8 cellular contexts compared by ENCODE assay signal in the genomic region with DNA sequence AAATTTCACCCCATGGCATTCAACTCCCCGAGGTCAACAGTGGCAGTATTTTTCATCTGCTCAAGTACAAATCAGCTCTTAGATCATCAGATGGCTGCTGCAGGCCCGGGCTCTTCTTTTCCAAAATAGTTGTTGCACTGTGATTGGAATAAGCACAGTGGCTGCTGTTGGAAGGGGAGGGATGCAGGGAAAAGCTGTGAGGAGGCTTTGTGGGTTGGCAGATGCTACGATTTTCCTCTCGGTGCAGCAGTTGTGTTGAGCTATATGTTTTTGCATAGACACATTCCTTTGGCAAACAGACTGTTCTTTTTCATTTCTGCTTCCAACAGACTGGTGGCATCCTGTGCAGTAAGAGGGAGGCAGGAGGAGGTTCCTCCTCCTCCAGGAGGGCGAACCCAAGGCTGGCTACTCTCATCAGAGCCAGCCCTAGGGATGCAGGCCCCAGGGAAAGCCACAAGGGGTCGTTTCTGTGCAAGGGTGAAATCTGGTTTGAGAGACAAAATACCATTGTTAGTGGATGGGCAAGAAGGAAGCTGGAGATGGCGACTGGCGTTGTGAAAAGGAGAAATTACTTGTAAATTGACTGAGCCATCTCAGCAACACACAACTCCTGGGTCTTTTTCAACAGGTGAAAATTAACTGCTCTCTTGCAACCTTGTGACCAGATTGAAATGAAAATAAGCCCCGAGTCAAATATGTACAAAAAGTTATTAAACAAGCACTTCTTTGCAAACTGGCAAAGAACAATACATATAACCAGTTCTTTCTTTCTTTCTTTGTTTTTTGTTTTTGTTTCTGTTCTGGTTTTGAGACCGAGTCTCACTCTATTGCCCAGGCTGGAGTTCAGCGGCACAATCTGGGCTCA. TPM values are rescaled to one million over a fixed set of nuclear protein-coding genes. Genes with fewer than 3 reads are reported as not detected.
DNase-seq lines count a peak whose midpoint lies in the region; ATAC-seq, FAIRE-seq and TF ChIP-seq lines count a peak whose summit lies in the region.

No MANE protein-coding gene starts in this region.

- ATAC-seq in CD4-positive, CD25-positive, alpha-beta regulatory T cell (ENCODE audit: low read depth in 2 of 2): peak; percentile 78 to 81
- ATAC-seq in GM21619 (IDR thresholded peaks at IDR 0.05; ENCODE audit: unreplicated experiment): peak; percentile 82
- ATAC-seq in activated B cell treated with CpG ODN at 0.5 μM for 24 hours (ENCODE audit: low read depth): peak; percentile 88

- 32% methylated on average over 11 of the region's 11 CpGs for WGBS in mammary epithelial cell (ENCODE audit: low coverage, missing lambda C conversion rate)

- no peaks in the 10 kb centered on the region for H3K9me3 Mint-ChIP-seq in CD4-positive, CD25-positive, alpha-beta regulatory T cell
- H3K9me3 Mint-ChIP-seq in activated B cell treated with CpG ODN at 0.5 μM for 24 hours: no peaks in the 10 kb centered on the region

- peaks cover 4 to 10% (median 5%) of the 10 kb centered on the region in 4 donors for H3K4me1 Mint-ChIP-seq in CD4-positive, CD25-positive, alpha-beta regulatory T cell
- H3K4me1 Mint-ChIP-seq in activated B cell treated with CpG ODN at 0.5 μM for 24 hours: peaks cover 2% of the 10 kb centered on the region

- H3K9ac ChIP-seq in mammary epithelial cell (ENCODE audit: insufficient read depth, low read length): no peak overlapping the region
- no peak overlapping the region for H3K9ac ChIP-seq in kidney (ENCODE audit: low read length in 2 of 2)

- in situ Hi-C loops in mammary epithelial cell (cut with MboI; ENCODE audit: low sequenced_read_pairs in 2 of 2): no loop called here

- H3K36me3 Mint-ChIP-seq in CD4-positive, CD25-positive, alpha-beta regulatory T cell: no peaks in the 10 kb centered on the region
- H3K36me3 Mint-ChIP-seq in activated B cell treated with CpG ODN at 0.5 μM for 24 hours (ENCODE audit: low read depth): no peaks in the 10 kb centered on the region

- CTCF ChIA-PET in activated B cell treated with CpG ODN at 0.5 μM for 24 hours (lab: Charles Lee): interaction anchor here (0.6 to 10.7 kb wide), 17 partner anchors 10 to 394 kb away, joined by 3 to 131 read pairs (median 4); a partner anchor contains a TSS
- CTCF ChIA-PET in mammary epithelial cell (lab: Charles Lee; ENCODE audit: low non-redundant PET): interaction anchor here (0.6 kb wide), 1 partner anchor 27 kb away, joined by 4 read pairs; no protein-coding TSS in a partner anchor

- no peaks in the 10 kb centered on the region for H3K36me3 ChIP-seq in CD4-positive, CD25-positive, alpha-beta regulatory T cell (ENCODE audit: control insufficient read depth, insufficient read depth, low read length)
- H3K36me3 ChIP-seq in mammary epithelial cell (ENCODE audit: insufficient read depth, low read length) (no peaks in the 10 kb centered on the region), kidney (ENCODE audit: control insufficient read depth in 1 of 2, insufficient read depth in 2 of 2, low read length in 2 of 2) (no peaks in the 10 kb centered on the region)

- BruUV-seq in mammary epithelial cell (replicated peaks; lab: Mats Ljungman, UMichigan): no TSS peak

- DNase-seq in CD4-positive, CD25-positive, alpha-beta regulatory T cell: peak; percentile 45 to 73 (median 67)
- DNase-seq in NCI-H2081 treated with DMSO at 0.1 percent for 48 hours (lab: John Stamatoyannopoulos, UW) (peak; percentile 28), activated B cell treated with CpG ODN at 0.5 μM for 24 hours (peak; percentile 47), mammary epithelial cell (peak; percentile 65), kidney (no peak), NCI-H774 (lab: John Stamatoyannopoulos, UW) (no peak)
- DNase-seq in stimulated activated CD4-positive, alpha-beta T cell treated with anti-CD3 and anti-CD28 coated beads, Interleukin-1b, Interleukin-23, amount 100 ng/mL, for 48 hours: peak; percentile 64

- H3K4me3 Mint-ChIP-seq in CD4-positive, CD25-positive, alpha-beta regulatory T cell: no peak overlapping the region
- no peak overlapping the region for H3K4me3 Mint-ChIP-seq in activated B cell treated with CpG ODN at 0.5 μM for 24 hours

- H3K27ac Mint-ChIP-seq in CD4-positive, CD25-positive, alpha-beta regulatory T cell: no peak overlapping the region
- no peak overlapping the region for H3K27ac Mint-ChIP-seq in activated B cell treated with CpG ODN at 0.5 μM for 24 hours

- no peak overlapping the region for H3K4me2 ChIP-seq in mammary epithelial cell (ENCODE audit: insufficient read depth, low read depth, low read length)

- dilution Hi-C loops in mammary epithelial cell (cut with HindIII; ENCODE audit: low sequenced_read_pairs): no loop called here

- no peaks in the 10 kb centered on the region for H3K79me2 ChIP-seq in mammary epithelial cell (ENCODE audit: insufficient read depth, low read length)

- intact Hi-C loops in activated B cell treated with CpG ODN at 0.5 μM for 24 hours (cut with micrococcal nuclease) (loop anchor here (1.0 kb wide), 5 partner anchors 26 to 225 kb away; a partner anchor contains a TSS), mammary epithelial cell (cut with micrococcal nuclease) (loop anchor here (1.0 kb wide), 2 partner anchors 152 to 394 kb away; no protein-coding TSS in a partner anchor), kidney (cut with DNase I) (no loop called here)

- TF ChIP-seq CTCF in activated B cell treated with CpG ODN at 0.5 μM for 24 hours (IDR thresholded peaks at IDR 0.05) (no peak), mammary epithelial cell (conservative IDR thresholded peaks at IDR 0.05 in 1 of 2, IDR thresholded peaks at IDR 0.05 in 1 of 2; ENCODE audit: extremely low read depth in 1 of 2, insufficient read depth in 1 of 2, low read depth in 1 of 2, low read length in 2 of 2) (peak; percentile 84 to 95), kidney (IDR thresholded peaks at IDR 0.05; ENCODE audit: borderline replicate concordance, extremely low read depth, insufficient read depth) (peak; percentile 76)

- no peaks in the 10 kb centered on the region for H3K9me3 ChIP-seq in CD4-positive, CD25-positive, alpha-beta regulatory T cell (ENCODE audit: control insufficient read depth in 2 of 2, low read length in 2 of 2)
- H3K9me3 ChIP-seq in mammary epithelial cell (replicated peaks; ENCODE audit: insufficient read depth, low read length) (no peaks in the 10 kb centered on the region), kidney (ENCODE audit: control insufficient read depth in 1 of 2, low read length in 2 of 2) (no peaks in the 10 kb centered on the region)

- H4K20me1 ChIP-seq in mammary epithelial cell (ENCODE audit: insufficient read depth, low read length): no peaks in the 10 kb centered on the region

- H3K27ac ChIP-seq in CD4-positive, CD25-positive, alpha-beta regulatory T cell (ENCODE audit: insufficient read depth, low read length, poor library complexity, severe bottlenecking): no peak overlapping the region
- H3K27ac ChIP-seq in mammary epithelial cell (ENCODE audit: insufficient read depth, low read depth, low read length) (no peak overlapping the region), kidney (ENCODE audit: low read depth in 2 of 2, low read length in 2 of 2) (no peak overlapping the region)

- no peaks in the 10 kb centered on the region for H3K4me1 ChIP-seq in CD4-positive, CD25-positive, alpha-beta regulatory T cell (ENCODE audit: control insufficient read depth, insufficient read depth, low read length, poor library complexity, severe bottlenecking)
- peaks cover 24% of the 10 kb centered on the region for H3K4me1 ChIP-seq in mammary epithelial cell (ENCODE audit: insufficient read depth, low read length)
- no peaks in the 10 kb centered on the region for H3K4me1 ChIP-seq in kidney (ENCODE audit: control insufficient read depth in 1 of 2, insufficient read depth in 1 of 2, low read depth in 1 of 2, low read length in 2 of 2)

- no peak overlapping the region for H3K4me3 ChIP-seq in CD4-positive, CD25-positive, alpha-beta regulatory T cell (ENCODE audit: low read depth, low read length)
- H3K4me3 ChIP-seq in mammary epithelial cell (replicated peaks in 1 of 3; ENCODE audit: insufficient read depth in 1 of 3, low read depth in 2 of 3, low read length in 3 of 3): no peak overlapping the region
- no peak overlapping the region for H3K4me3 ChIP-seq in kidney (ENCODE audit: low read length in 2 of 2)

- H2AFZ ChIP-seq in mammary epithelial cell (ENCODE audit: low read depth, low read length): no peak overlapping the region

- H3K27me3 ChIP-seq in CD4-positive, CD25-positive, alpha-beta regulatory T cell (ENCODE audit: control insufficient read depth, insufficient read depth, low read length): peaks cover under 1% of the 10 kb centered on the region
- H3K27me3 ChIP-seq in mammary epithelial cell (ENCODE audit: insufficient read depth, low read length): no peaks in the 10 kb centered on the region

- FAIRE-seq in kidney (lab: Jason Lieb, UNC): no peak

- POLR2A ChIA-PET in activated B cell treated with CpG ODN at 0.5 μM for 24 hours (lab: Charles Lee): interaction anchor here (1.0 kb wide), 1 partner anchor 127 kb away, joined by 4 read pairs; no protein-coding TSS in a partner anchor

- peaks cover 19% of the 10 kb centered on the region for H3K27me3 Mint-ChIP-seq in CD4-positive, CD25-positive, alpha-beta regulatory T cell
- H3K27me3 Mint-ChIP-seq in activated B cell treated with CpG ODN at 0.5 μM for 24 hours: peaks cover 15% of the 10 kb centered on the region

RNA-seq across cellular contexts. Expression of a gene that starts 26.6 kb away (rescaled TPM):
- total RNA-seq in CD4-positive, CD25-positive, alpha-beta regulatory T cell: 57.6 TPM
- polyA plus RNA-seq in CD4-positive, CD25-positive, alpha-beta regulatory T cell: 10 to 100 TPM; 14.2 to 21.4 (median 18.1) TPM
- 2.9 and 4.3 TPM in 2 replicates for total RNA-seq in activated B cell treated with CpG ODN at 0.5 μM for 24 hours
- 10 to 100 TPM; 50.7 to 70.3 TPM for total RNA-seq in mammary epithelial cell
- 56.0 TPM for polyA plus RNA-seq in mammary epithelial cell
- polyA minus RNA-seq in mammary epithelial cell: 39.2 TPM
- 22.8 TPM for total RNA-seq in kidney
- polyA plus RNA-seq in kidney (ENCODE audit: insufficient read depth, low read depth, low replicate concordance): 0.62 TPM

Comparison
In these comparisons a context has a peak if more than half of its experiments do, and no peak if none do; other contexts are left out.
1. DNase-seq: peak in CD4-positive, CD25-positive, alpha-beta regulatory T cell (3 of 3), NCI-H2081 treated with DMSO at 0.1 percent for 48 hours (single experiment), activated B cell treated with CpG ODN at 0.5 μM for 24 hours (single experiment), mammary epithelial cell (single experiment) and stimulated activated CD4-positive, alpha-beta T cell treated with anti-CD3 and anti-CD28 coated beads, Interleukin-1b, Interleukin-23, amount 100 ng/mL, for 48 hours (single experiment); none in kidney (single experiment) and NCI-H774 (single experiment).
2. Peak in every context shown above with its lines, with median percentiles within 50 percentile points of each other: ATAC-seq.